11 cellular contexts compared by ENCODE assay signal in the genomic region with DNA sequence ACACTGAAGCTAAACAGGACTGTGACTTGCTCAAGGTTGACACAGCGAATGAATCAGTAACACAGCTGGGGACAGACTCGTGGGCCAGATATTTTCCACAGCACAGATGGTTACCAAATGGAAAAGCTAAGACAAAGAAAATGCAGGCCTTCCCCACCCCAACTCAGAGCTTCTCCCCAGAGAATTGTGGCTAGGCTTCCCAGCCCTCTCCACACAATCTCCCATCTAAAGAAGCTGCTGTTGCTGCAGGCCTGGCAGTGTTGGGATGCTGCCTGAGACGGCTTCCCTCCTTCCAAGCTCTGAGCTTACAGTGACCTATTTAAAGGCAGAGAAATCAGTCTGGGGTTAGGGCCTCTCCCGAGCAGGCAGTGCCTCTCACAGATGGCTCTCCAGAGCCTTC.
A peak's percentile ranks its signal among the peaks of the same experiment; 100 is the strongest.
DNase-seq lines count a peak whose midpoint lies in the region; ATAC-seq lines count a peak whose summit lies in the region.
"Had no signal": no experiment of that assay in that cellular context is flagged by ENCODE, and none has a peak within 500 bp of the region (broad histone marks: within the 10 kb centered on the region; RNA-seq: fewer than 3 reads in every experiment).

No MANE protein-coding gene starts in this region.

- peak; percentile 3 for DNase-seq in HS-5 (ENCODE audit: low read depth)
- DNase-seq in fibroblast of gingiva (ENCODE audit: low read depth): peak; percentile 85
- DNase-seq in medulla oblongata (ENCODE audit: extremely low spot score): peak; percentile 2
- DNase-seq in stromal cell of bone marrow (ENCODE audit: low read depth): peak; percentile 71
- no peak for DNase-seq in activated CD4-positive, alpha-beta T cell treated with anti-CD3 and anti-CD28 coated beads for 4 hours
- no peak for DNase-seq in NCI-H2196 treated with DMSO at 0.1 percent for 48 hours (lab: John Stamatoyannopoulos, UW; ENCODE audit: unreplicated experiment)
- DNase-seq: activated CD8-positive, alpha-beta T cell treated with anti-CD3 and anti-CD28 coated beads, Interleukin-2, amount 10 ng/mL, durations not matched to agents 7 days and 5 days; activated gamma-delta T cell treated with Interleukin-2 at 50 U/mL for 16 hours; stimulated activated CD4-positive, alpha-beta T cell treated with anti-CD3 and anti-CD28 coated beads, Interleukin-1b, Interleukin-23, amount 100 ng/mL, for 48 hours had no signal

- no peak for ATAC-seq in GM18861 (IDR thresholded peaks at IDR 0.05; ENCODE audit: unreplicated experiment)
- ATAC-seq in GM18519 (IDR thresholded peaks at IDR 0.05; ENCODE audit: low FRiP score, unreplicated experiment): no peak
- ATAC-seq: activated CD8-positive, alpha-beta T cell treated with anti-CD3 and anti-CD28 coated beads, Interleukin-2, amount 10 ng/mL, durations not matched to agents 7 days and 5 days had no signal

Comparison
In these comparisons a context has a peak if more than half of its experiments do, and no peak if none do; other contexts are left out.
1. DNase-seq: peak in HS-5 (single experiment), fibroblast of gingiva (single experiment), medulla oblongata (single experiment) and stromal cell of bone marrow (single experiment); none in activated CD4-positive, alpha-beta T cell treated with anti-CD3 and anti-CD28 coated beads for 4 hours (0 of 2) and NCI-H2196 treated with DMSO at 0.1 percent for 48 hours (single experiment).